ENCODE assay signal across 8 cellular contexts in the genomic region with DNA sequence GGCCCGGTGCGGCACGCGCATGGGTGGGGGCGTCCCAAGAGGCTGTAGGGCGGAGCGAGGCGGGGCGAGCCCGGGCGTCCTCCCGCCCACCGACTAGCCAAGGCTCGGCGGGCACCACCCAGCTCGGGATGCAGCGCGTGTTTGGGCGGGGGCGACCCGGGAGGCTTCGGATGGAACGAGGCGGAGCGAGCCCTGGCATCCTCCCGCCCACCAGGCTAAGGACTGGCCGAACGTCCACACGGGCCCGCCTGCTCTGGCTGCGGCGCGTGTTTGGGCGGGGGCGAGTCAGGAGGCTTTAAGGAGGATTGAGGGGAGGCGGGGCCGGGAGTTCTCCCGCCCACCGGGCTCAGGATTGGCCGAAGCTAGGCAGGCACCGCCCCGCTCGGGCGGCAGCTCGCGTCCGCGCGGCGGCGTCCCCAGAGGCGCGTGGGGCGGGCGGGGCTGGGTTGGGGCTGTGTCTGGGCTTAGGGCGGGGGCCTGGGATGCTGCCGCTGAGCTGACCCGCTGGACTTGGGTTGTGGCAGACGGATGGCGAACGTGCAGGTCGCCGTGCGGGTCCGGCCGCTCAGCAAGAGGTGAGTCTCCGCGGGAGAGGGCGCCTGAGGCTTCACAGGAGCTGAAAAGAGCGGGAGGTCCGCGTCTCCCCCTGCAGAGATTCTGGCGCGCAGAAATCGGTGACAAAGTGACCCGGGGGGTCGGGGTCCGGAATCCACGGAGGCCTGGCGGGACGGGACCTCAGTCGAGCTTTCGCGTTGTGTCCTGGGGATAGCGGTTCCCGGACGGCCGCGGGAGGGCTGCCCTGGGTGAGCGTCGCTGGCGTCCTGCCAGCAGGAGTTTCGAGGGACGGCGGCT. TPM values are rescaled to one million over a fixed set of nuclear protein-coding genes. Genes with fewer than 3 reads are reported as not detected.
DNase-seq lines count a peak whose midpoint lies in the region; ATAC-seq and TF ChIP-seq lines count a peak whose summit lies in the region.

A gene (plus strand): TSS at position 419 of the 852 bp plus-strand sequence. CDS start 110 bp downstream, at position 529.

- ATAC-seq in GM18511 (IDR thresholded peaks at IDR 0.05; ENCODE audit: unreplicated experiment) (peak; percentile 95), HG03025 (IDR thresholded peaks at IDR 0.05; ENCODE audit: low FRiP score, unreplicated experiment) (peak; percentile 87), aorta (ENCODE audit: low FRiP score) (peak; percentile 97)

- H3K4me2 ChIP-seq in hepatocyte = peak within 1 kb of the TSS; percentile 82

- H3K4me3 ChIP-seq in astrocyte of the cerebellum (ENCODE audit: low read depth, low read length) (peak within 1 kb of the TSS; percentile 61), hepatocyte (peak within 1 kb of the TSS; percentile 37), aorta (ENCODE audit: low read length in 2 of 2) (peak within 1 kb of the TSS; percentile 59 to 72)

- peaks cover 5% of the 10 kb centered on the region for H3K4me1 ChIP-seq in hepatocyte (ENCODE audit: insufficient read depth)
- H3K4me1 ChIP-seq in aorta (ENCODE audit: control insufficient read depth in 1 of 2, insufficient read depth in 2 of 2, low read length in 2 of 2) = peaks cover 0 to 2% of the 10 kb centered on the region in 2 donors

- H3K36me3 ChIP-seq in hepatocyte (replicated peaks; ENCODE audit: insufficient read depth, low read depth) = no peaks in the 10 kb centered on the region
- no peaks in the 10 kb centered on the region for H3K36me3 ChIP-seq in aorta (ENCODE audit: control insufficient read depth in 1 of 2, insufficient read depth in 2 of 2, low read length in 1 of 2)

- H3K9me2 ChIP-seq in hepatocyte (replicated peaks; ENCODE audit: insufficient read depth) = no peaks in the 10 kb centered on the region

- H3K79me2 ChIP-seq in hepatocyte = peaks cover 9% of the 10 kb centered on the region

- in situ Hi-C loops in astrocyte of the cerebellum (cut with HindIII; ENCODE audit: low sequenced_read_pairs) = no loop called here

- H3K9me3 ChIP-seq in hepatocyte (ENCODE audit: low read depth) (no peaks in the 10 kb centered on the region), aorta (ENCODE audit: control insufficient read depth, low read length) (no peaks in the 10 kb centered on the region)

- peak; percentile 54 for DNase-seq in NCI-H2029 treated with DMSO at 0.1 percent for 48 hours (lab: John Stamatoyannopoulos, UW)
- DNase-seq in T-helper 22 cell (ENCODE audit: low read depth) = peak; percentile 86
- peak; percentile 94 for DNase-seq in astrocyte of the cerebellum (ENCODE audit: low read depth)
- peak; percentile 98 for DNase-seq in hepatocyte (ENCODE audit: low spot score)
- peak; percentile 92 for DNase-seq in renal cortical epithelial cell (ENCODE audit: low read depth)
- peak; percentile 99 for DNase-seq in aorta

- H3K27ac ChIP-seq in hepatocyte (peak within 1 kb of the TSS; percentile 21), aorta (ENCODE audit: low read depth in 1 of 2, low read length in 2 of 2) (peak within 1 kb of the TSS; percentile 34 to 77)

- no peaks in the 10 kb centered on the region for H4K20me1 ChIP-seq in hepatocyte (ENCODE audit: insufficient read depth, poor library complexity, severe bottlenecking)

- H2AFZ ChIP-seq in hepatocyte = peak within 1 kb of the TSS; percentile 66

- intact Hi-C loops in aorta (cut with DNase I) = loop anchor here in 1 of 2 donors (5.0 kb wide), 2 partner anchors 42 to 83 kb away; a partner anchor contains a TSS

- 1% methylated on average over 54 of the region's 95 CpGs for WGBS in hepatocyte (ENCODE audit: low lambda C conversion rate, missing lambda C conversion rate)
- 0% methylated on average over 78 to 95 of the region's 95 CpGs for WGBS in aorta, 2 donors

- TF ChIP-seq CTCF in astrocyte of the cerebellum (IDR thresholded peaks at IDR 0.05; ENCODE audit: low read depth, low read length, missing control alignments) (no peak), hepatocyte (IDR thresholded peaks at IDR 0.05; ENCODE audit: poor library complexity) (no peak)

- peaks cover 36% of the 10 kb centered on the region for H3K27me3 ChIP-seq in hepatocyte
- no peaks in the 10 kb centered on the region for H3K27me3 ChIP-seq in aorta (ENCODE audit: control insufficient read depth in 1 of 2, insufficient read depth in 2 of 2, low read length in 1 of 2)

RNA-seq across cellular contexts. Expression of the gene that starts here (rescaled TPM):
- total RNA-seq in hepatocyte (1.8 and 3.0 TPM in 2 replicates), renal cortical epithelial cell (2.1 and 11.3 TPM in 2 replicates), aorta (10 to 100 TPM; 38.7 to 65.8 TPM)
- polyA plus RNA-seq in hepatocyte (0.50 and 2.3 TPM in 2 replicates), aorta (10 to 100 TPM in 1 of 2 donors, 1 to 10 TPM in 1; 3.3 to 14.2 TPM)

Comparison
In these comparisons a context has a peak if more than half of its experiments do, and no peak if none do; other contexts are left out.
1. Peak in every context shown above with its lines: DNase-seq, ATAC-seq, H3K4me3 ChIP-seq and H3K27ac ChIP-seq.